ENCODE assay signal across 8 cellular contexts in the genomic region with DNA sequence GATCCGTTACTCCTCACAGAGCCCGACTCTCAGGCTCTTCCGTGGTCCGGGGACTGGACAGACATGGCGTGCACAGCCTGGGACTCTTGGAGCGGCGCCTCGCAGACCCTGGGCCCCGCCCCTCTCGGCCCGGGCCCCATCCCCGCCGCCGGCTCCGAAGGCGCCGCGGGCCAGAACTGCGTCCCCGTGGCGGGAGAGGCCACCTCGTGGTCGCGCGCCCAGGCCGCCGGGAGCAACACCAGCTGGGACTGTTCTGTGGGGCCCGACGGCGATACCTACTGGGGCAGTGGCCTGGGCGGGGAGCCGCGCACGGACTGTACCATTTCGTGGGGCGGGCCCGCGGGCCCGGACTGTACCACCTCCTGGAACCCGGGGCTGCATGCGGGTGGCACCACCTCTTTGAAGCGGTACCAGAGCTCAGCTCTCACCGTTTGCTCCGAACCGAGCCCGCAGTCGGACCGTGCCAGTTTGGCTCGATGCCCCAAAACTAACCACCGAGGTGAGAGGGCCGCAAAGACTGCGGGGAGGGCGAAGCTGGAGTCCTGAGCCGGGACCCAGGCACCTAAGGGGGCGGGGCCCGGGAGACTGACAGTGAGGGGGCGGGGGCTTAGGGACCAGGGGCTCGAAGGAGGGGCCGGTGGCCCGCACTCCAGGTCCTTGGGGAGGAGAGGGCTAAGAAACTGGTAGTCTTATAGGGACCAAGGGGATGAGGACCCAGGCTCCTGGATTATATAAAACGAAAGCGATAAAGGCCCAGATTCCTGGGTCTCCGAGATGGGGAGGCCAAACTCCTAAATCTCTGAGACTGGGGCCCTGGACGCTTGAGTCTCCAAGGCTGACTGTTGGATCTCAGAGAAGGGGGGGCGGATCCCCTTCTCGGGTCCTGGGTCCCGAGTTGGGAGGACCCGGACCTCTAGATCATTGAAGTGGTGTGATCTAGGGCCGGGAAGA. TPM values are rescaled to one million over a fixed set of nuclear protein-coding genes. Genes with fewer than 3 reads are reported as not detected.
DNase-seq lines count a peak whose midpoint lies in the region; ATAC-seq and TF ChIP-seq lines count a peak whose summit lies in the region.

No MANE protein-coding gene starts in this region.

- H3K9me3 ChIP-seq in neutrophil, result no peaks in the 10 kb centered on the region
- no peaks in the 10 kb centered on the region for H3K9me3 ChIP-seq in suprapubic skin

- DNase-seq in COLO668 (lab: John Stamatoyannopoulos, UW; ENCODE audit: unreplicated experiment), result peak; percentile 89
- DNase-seq in Kasumi-1 (lab: John Stamatoyannopoulos, UW), result peak; percentile 73 to 79
- DNase-seq in SHP77 (lab: John Stamatoyannopoulos, UW), result peak; percentile 79
- peak; percentile 75 for DNase-seq in activated gamma-delta T cell treated with Interleukin-2 at 50 U/mL for 16 hours
- peak; percentile 71 to 82 for DNase-seq in foreskin keratinocyte
- peak in 1 of 2 donors; percentile 91 for DNase-seq in suprapubic skin (ENCODE audit: low spot score in 2 of 2)

- H3K4me3 ChIP-seq in neutrophil (ENCODE audit: low read depth in 1 of 2, low read length in 1 of 2), result peak overlapping the region; percentile 80 to 84
- peak overlapping the region; percentile 71 for H3K4me3 ChIP-seq in suprapubic skin

- ATAC-seq in GM21423 (IDR thresholded peaks at IDR 0.05; ENCODE audit: unreplicated experiment) (peak; percentile 26), foreskin keratinocyte (peak; percentile 46)

- H3K36me3 ChIP-seq in neutrophil (peaks cover under 1% of the 10 kb centered on the region), suprapubic skin (no peaks in the 10 kb centered on the region)

- no peaks in the 10 kb centered on the region for H3K27me3 ChIP-seq in foreskin keratinocyte
- peaks cover 28% of the 10 kb centered on the region for H3K27me3 ChIP-seq in neutrophil
- H3K27me3 ChIP-seq in suprapubic skin, result no peaks in the 10 kb centered on the region

- peak in 1 of 2 donors; percentile 42 for TF ChIP-seq POLR2A in suprapubic skin (IDR thresholded peaks at IDR 0.05)

- TF ChIP-seq CTCF in foreskin keratinocyte (conservative IDR thresholded peaks at IDR 0.05), result no peak
- TF ChIP-seq CTCF in neutrophil (IDR thresholded peaks at IDR 0.05), result no peak
- no peak for TF ChIP-seq CTCF in suprapubic skin (IDR thresholded peaks at IDR 0.05)

- no peak for TF ChIP-seq EP300 in suprapubic skin (IDR thresholded peaks at IDR 0.05)

- WGBS in suprapubic skin, result 1% methylated on average over 42 of the region's 69 CpGs

- H3K4me1 ChIP-seq in foreskin keratinocyte (no peaks in the 10 kb centered on the region), neutrophil (ENCODE audit: control insufficient read depth in 1 of 2, insufficient read depth in 1 of 2, low read depth in 1 of 2, low read length in 1 of 2) (peaks cover 30 to 44% of the 10 kb centered on the region in 2 experiments), suprapubic skin (peaks cover 32% of the 10 kb centered on the region)

- peak overlapping the region; percentile 16 for H3K27ac ChIP-seq in foreskin keratinocyte
- peak overlapping the region; percentile 79 for H3K27ac ChIP-seq in neutrophil
- peak overlapping the region; percentile 73 for H3K27ac ChIP-seq in suprapubic skin

RNA-seq across cellular contexts. Expression of gene ETV2, which starts 2.0 kb away (rescaled TPM):
- total RNA-seq in foreskin keratinocyte (0.71 and 0.82 TPM in 2 replicates), suprapubic skin (1 to 10 TPM; 1.0 to 4.0 (median 1.9) TPM)
- polyA plus RNA-seq in foreskin keratinocyte, result 1.7 and 2.0 TPM in 2 replicates

RNA-seq across cellular contexts. Expression of gene COX6B1, which starts 4.6 kb away (rescaled TPM):
- total RNA-seq in foreskin keratinocyte (440 and 488 TPM in 2 replicates), suprapubic skin (100 to 1,000 TPM; 449 to 756 (median 626) TPM)
- 765 and 815 TPM in 2 replicates for polyA plus RNA-seq in foreskin keratinocyte

RNA-seq across cellular contexts. Expression of gene RBM42, which starts 14.7 kb away (rescaled TPM):
- 74.8 and 76.2 TPM in 2 replicates for total RNA-seq in foreskin keratinocyte
- polyA plus RNA-seq in foreskin keratinocyte, result 95.0 and 97.4 TPM in 2 replicates
- 10 to 100 TPM; 45.1 to 75.9 (median 65.0) TPM for total RNA-seq in suprapubic skin

RNA-seq across cellular contexts. Expression of gene UPK1A, which starts 22.8 kb away (rescaled TPM):
- not detected in 2 replicates for total RNA-seq in foreskin keratinocyte
- 0.07 TPM in 1 of 2 replicates, not detected in the other for polyA plus RNA-seq in foreskin keratinocyte
- total RNA-seq in suprapubic skin, result 1 to 10 TPM; 1.5 to 8.3 (median 5.6) TPM

RNA-seq across cellular contexts. Expression of gene HAUS5, which starts 31.0 kb away (rescaled TPM):
- 14.5 and 18.8 TPM in 2 replicates for total RNA-seq in foreskin keratinocyte
- polyA plus RNA-seq in foreskin keratinocyte, result 16.2 and 17.0 TPM in 2 replicates
- total RNA-seq in suprapubic skin, result 10 to 100 TPM; 14.9 to 18.4 (median 16.4) TPM

Comparison
In these comparisons a context has a peak if more than half of its experiments do, and no peak if none do; other contexts are left out.
1. H3K27ac ChIP-seq: peak in every context shown above with its lines; median percentile 79 in neutrophil; 73 in suprapubic skin; 16 in foreskin keratinocyte.